16 cellular contexts compared by ENCODE assay signal in genomic region chr10:119715628-119716505, GRCh38. TPM values are rescaled to one million over a fixed set of nuclear protein-coding genes. Genes with fewer than 3 reads are reported as not detected.
DNase-seq lines count a peak whose midpoint lies in the region; ATAC-seq and TF ChIP-seq lines count a peak whose summit lies in the region.
"Had no signal": no experiment of that assay in that cellular context is flagged by ENCODE, and none has a peak within 500 bp of the region (broad histone marks: within the 10 kb centered on the region; RNA-seq: fewer than 3 reads in every experiment).

No MANE protein-coding gene starts in this region.

- H3K4me3 Mint-ChIP-seq in MCF 10A (ENCODE audit: unreplicated experiment): no peak overlapping the region
- no peak overlapping the region for H3K4me3 Mint-ChIP-seq in nephron
- H3K4me3 Mint-ChIP-seq: activated CD8-positive, alpha-beta memory T cell treated with anti-CD3 and anti-CD28 coated beads, Interleukin-2, amount 10 ng/mL, durations not matched to agents 7 days and 5 days had no signal

- H3K79me2 ChIP-seq in mammary epithelial cell (ENCODE audit: insufficient read depth, low read length): no peaks in the 10 kb centered on the region

- no peaks in the 10 kb centered on the region for H4K20me1 ChIP-seq in mammary epithelial cell (ENCODE audit: insufficient read depth, low read length)

- 32% methylated on average over 7 of the region's 8 CpGs for whole genome bisulfite sequencing in mammary epithelial cell (ENCODE audit: low coverage, missing lambda C conversion rate)
- WGBS in esophagus squamous epithelium, 2 donors: 61 to 76% methylated on average over 7 of the region's 8 CpGs
- 72 to 74% methylated on average over 8 of the region's 8 CpGs for WGBS in body of pancreas, 2 donors

- CTCF ChIA-PET in mammary epithelial cell (lab: Charles Lee; ENCODE audit: low non-redundant PET): no interaction called here
- CTCF ChIA-PET in MCF 10A (lab: Yijun Ruan, JAX): interaction anchor here (0.7 to 1.3 kb wide), 2 partner anchors 9 to 97 kb away, joined by 3 to 4 read pairs; no protein-coding TSS in a partner anchor

- H3K36me3 Mint-ChIP-seq in MCF 10A (ENCODE audit: insufficient read depth, unreplicated experiment): no peaks in the 10 kb centered on the region
- peaks cover 4% of the 10 kb centered on the region for H3K36me3 Mint-ChIP-seq in nephron (ENCODE audit: low read depth)

- H3K9me3 ChIP-seq in mammary epithelial cell (replicated peaks; ENCODE audit: insufficient read depth, low read length) (no peaks in the 10 kb centered on the region), esophagus squamous epithelium (no peaks in the 10 kb centered on the region), upper lobe of right lung (no peaks in the 10 kb centered on the region), body of pancreas (no peaks in the 10 kb centered on the region)
- H3K9me3 ChIP-seq: lower lobe of right lung, ovary had no signal

- DNase-seq in mammary epithelial cell (no peak), MCF 10A (ENCODE audit: unreplicated experiment) (no peak), esophagus squamous epithelium (lab: John Stamatoyannopoulos, UW) (no peak), upper lobe of right lung (no peak), SHP77 treated with DMSO at 0.1 percent for 48 hours (lab: John Stamatoyannopoulos, UW) (no peak), body of pancreas (no peak)
- no peak for DNase-seq in activated effector memory CD4-positive, alpha-beta T cell treated with anti-CD3 and anti-CD28 coated beads, Interleukin-2, amount 50 U/mL, for 16 hours
- DNase-seq: activated CD8-positive, alpha-beta memory T cell treated with anti-CD3 and anti-CD28 coated beads, Interleukin-2, amount 10 ng/mL, durations not matched to agents 7 days and 5 days; activated naive CD4-positive, alpha-beta T cell; effector memory CD4-positive, alpha-beta T cell; lower lobe of right lung; NCI-H187; NCI-H524 treated with DMSO at 0.1 percent for 48 hours; ovary; PC-9 had no signal

- H3K4me1 ChIP-seq in mammary epithelial cell (ENCODE audit: insufficient read depth, low read length) (no peaks in the 10 kb centered on the region), esophagus squamous epithelium (peaks cover 0 to 6% (median 0%) of the 10 kb centered on the region in 3 donors), upper lobe of right lung (no peaks in the 10 kb centered on the region), body of pancreas (no peaks in the 10 kb centered on the region)
- H3K4me1 ChIP-seq: lower lobe of right lung had no signal

- H3K27ac Mint-ChIP-seq in MCF 10A (ENCODE audit: low read depth, unreplicated experiment) (no peak overlapping the region), nephron (peak overlapping the region; percentile 9 to 62 (median 26))
- H3K27ac Mint-ChIP-seq: activated CD8-positive, alpha-beta memory T cell treated with anti-CD3 and anti-CD28 coated beads, Interleukin-2, amount 10 ng/mL, durations not matched to agents 7 days and 5 days had no signal

- POLR2A ChIA-PET in MCF 10A (lab: Yijun Ruan, JAX): interaction anchor here (1.5 to 3.0 kb wide), 2 partner anchors 9 to 27 kb away, joined by 3 to 14 read pairs; partner anchors contain the start of gene INPP5F

- TF ChIP-seq CTCF in mammary epithelial cell (conservative IDR thresholded peaks at IDR 0.05 in 1 of 2, IDR thresholded peaks at IDR 0.05 in 1 of 2; ENCODE audit: extremely low read depth in 1 of 2, insufficient read depth in 1 of 2, low read depth in 1 of 2, low read length in 2 of 2) (no peak), MCF 10A (IDR thresholded peaks at IDR 0.05; ENCODE audit: unreplicated experiment) (no peak), esophagus squamous epithelium (IDR thresholded peaks at IDR 0.05) (no peak), nephron (IDR thresholded peaks at IDR 0.05; ENCODE audit: unreplicated experiment in 3 of 3) (no peak), upper lobe of right lung (IDR thresholded peaks at IDR 0.05) (no peak), body of pancreas (IDR thresholded peaks at IDR 0.05) (no peak)

- ATAC-seq in upper lobe of right lung (peak; percentile 46), body of pancreas (no peak)
- ATAC-seq: activated CD8-positive, alpha-beta memory T cell treated with anti-CD3 and anti-CD28 coated beads, Interleukin-2, amount 10 ng/mL, durations not matched to agents 7 days and 5 days had no signal

- dilution Hi-C loops in mammary epithelial cell (cut with HindIII; ENCODE audit: low sequenced_read_pairs): no loop called here

- H3K4me2 ChIP-seq in mammary epithelial cell (ENCODE audit: insufficient read depth, low read depth, low read length): no peak overlapping the region
- H3K4me2 ChIP-seq: PC-9 had no signal

- H2AFZ ChIP-seq in mammary epithelial cell (ENCODE audit: low read depth, low read length): peak overlapping the region; percentile 55
- H2AFZ ChIP-seq: PC-9 had no signal

- H3K9ac ChIP-seq in mammary epithelial cell (ENCODE audit: insufficient read depth, low read length): no peak overlapping the region

- BruUV-seq in mammary epithelial cell (replicated peaks; lab: Mats Ljungman, UMichigan): no TSS peak
- BruUV-seq in MCF 10A (replicated peaks; lab: Mats Ljungman, UMichigan): no TSS peak

- no peak overlapping the region for H3K27ac ChIP-seq in mammary epithelial cell (ENCODE audit: insufficient read depth, low read depth, low read length)
- peak overlapping the region in 3 of 4 donors; percentile 22 to 36 (median 25) for H3K27ac ChIP-seq in esophagus squamous epithelium
- H3K27ac ChIP-seq in upper lobe of right lung: no peak overlapping the region
- H3K27ac ChIP-seq in body of pancreas: no peak overlapping the region
- H3K27ac ChIP-seq: lower lobe of right lung, ovary, PC-9 had no signal

- TF ChIP-seq POLR2A in esophagus squamous epithelium (IDR thresholded peaks at IDR 0.05): no peak
- no peak for TF ChIP-seq POLR2A in body of pancreas (IDR thresholded peaks at IDR 0.05)

- H3K36me3 ChIP-seq in mammary epithelial cell (ENCODE audit: insufficient read depth, low read length): no peaks in the 10 kb centered on the region
- no peaks in the 10 kb centered on the region for H3K36me3 ChIP-seq in esophagus squamous epithelium
- no peaks in the 10 kb centered on the region for H3K36me3 ChIP-seq in upper lobe of right lung
- H3K36me3 ChIP-seq in body of pancreas (replicated peaks in 1 of 2; ENCODE audit: insufficient read depth in 1 of 2, low read depth in 2 of 2): no peaks in the 10 kb centered on the region
- H3K36me3 ChIP-seq: lower lobe of right lung, ovary had no signal

- H3K9me3 Mint-ChIP-seq in MCF 10A (ENCODE audit: unreplicated experiment): no peaks in the 10 kb centered on the region
- peaks cover 10% of the 10 kb centered on the region for H3K9me3 Mint-ChIP-seq in nephron

- in situ Hi-C loops in mammary epithelial cell (cut with MboI; ENCODE audit: low sequenced_read_pairs in 2 of 2): no loop called here

- H3K27me3 ChIP-seq in mammary epithelial cell (ENCODE audit: insufficient read depth, low read length): no peaks in the 10 kb centered on the region
- H3K27me3 ChIP-seq in esophagus squamous epithelium: no peaks in the 10 kb centered on the region
- H3K27me3 ChIP-seq in upper lobe of right lung: no peaks in the 10 kb centered on the region
- no peaks in the 10 kb centered on the region for H3K27me3 ChIP-seq in body of pancreas
- H3K27me3 ChIP-seq: ovary had no signal

- no peaks in the 10 kb centered on the region for H3K27me3 Mint-ChIP-seq in MCF 10A (ENCODE audit: insufficient read depth, unreplicated experiment)
- peaks cover 4% of the 10 kb centered on the region for H3K27me3 Mint-ChIP-seq in nephron (ENCODE audit: low read depth)
- H3K27me3 Mint-ChIP-seq: activated CD8-positive, alpha-beta memory T cell treated with anti-CD3 and anti-CD28 coated beads, Interleukin-2, amount 10 ng/mL, durations not matched to agents 7 days and 5 days had no signal

- intact Hi-C loops in mammary epithelial cell (cut with micrococcal nuclease) (no loop called here), MCF 10A (cut with micrococcal nuclease) (no loop called here), esophagus squamous epithelium (cut with DNase I) (no loop called here), upper lobe of right lung (cut with DNase I) (no loop called here), body of pancreas (cut with DNase I) (no loop called here)

- H3K4me3 ChIP-seq in mammary epithelial cell (replicated peaks in 1 of 3; ENCODE audit: insufficient read depth in 1 of 3, low read depth in 2 of 3, low read length in 3 of 3) (no peak overlapping the region), esophagus squamous epithelium (no peak overlapping the region), upper lobe of right lung (no peak overlapping the region), body of pancreas (no peak overlapping the region)
- H3K4me3 ChIP-seq: lower lobe of right lung, ovary, PC-9 had no signal

- H3K4me1 Mint-ChIP-seq in MCF 10A (ENCODE audit: insufficient read depth, unreplicated experiment) (no peaks in the 10 kb centered on the region), nephron (peaks cover 14% of the 10 kb centered on the region)
- H3K4me1 Mint-ChIP-seq: activated CD8-positive, alpha-beta memory T cell treated with anti-CD3 and anti-CD28 coated beads, Interleukin-2, amount 10 ng/mL, durations not matched to agents 7 days and 5 days had no signal

RNA-seq across cellular contexts. Expression of gene INPP5F, which starts 10.0 kb away (rescaled TPM):
- total RNA-seq in mammary epithelial cell: 10 to 100 TPM; 19.3 to 22.1 TPM
- polyA plus RNA-seq in mammary epithelial cell: 9.8 TPM
- polyA minus RNA-seq in mammary epithelial cell: 12.5 TPM
- total RNA-seq in MCF 10A (2022): 10.3 and 14.9 TPM in 2 replicates
- 10 to 100 TPM in 2 of 4 donors, 1 to 10 TPM in 2; 5.3 to 11.4 (median 9.4) TPM for total RNA-seq in esophagus squamous epithelium
- total RNA-seq in upper lobe of right lung: 13.9 TPM
- total RNA-seq in body of pancreas: 1 to 10 TPM; 3.6 to 7.8 TPM

Comparison
In these comparisons a context has a peak if more than half of its experiments do, and no peak if none do; other contexts are left out.
1. H3K27ac ChIP-seq: peak in esophagus squamous epithelium (3 of 4); none in mammary epithelial cell (single experiment), upper lobe of right lung (single experiment) and body of pancreas (0 of 4).